ENCODE assay signal across 26 cellular contexts in the genomic region with DNA sequence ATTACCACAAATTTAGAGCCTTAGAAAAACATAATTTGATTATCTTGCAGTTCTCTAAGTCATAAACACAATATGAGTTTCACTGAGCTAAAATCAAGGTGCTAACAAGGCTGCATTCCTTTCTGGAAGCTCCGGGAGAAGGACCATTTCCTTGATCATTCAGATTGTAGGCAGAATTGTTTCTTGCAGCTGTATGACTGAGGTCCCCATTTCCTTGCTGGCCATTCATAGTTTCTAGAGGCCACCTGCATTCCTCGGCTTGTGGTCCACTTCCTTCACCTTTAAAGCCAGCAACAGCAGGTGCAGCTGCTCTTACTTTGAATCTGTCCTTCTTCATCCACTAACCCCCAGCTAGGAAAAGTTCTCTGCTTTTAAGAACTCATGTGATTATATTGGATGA.
"Had no signal": no experiment of that assay in that cellular context is flagged by ENCODE, and none has a peak within 500 bp of the region (broad histone marks: within the 10 kb centered on the region; RNA-seq: fewer than 3 reads in every experiment).

No MANE protein-coding gene starts in this region.

- ATAC-seq: left ventricle myocardium superior; lower lobe of right lung; mucosa of descending colon; sciatic nerve; stimulated activated naive CD8-positive, alpha-beta T cell treated with anti-CD3 and anti-CD28 coated beads, Interleukin-15, amount 100 ng/mL, for 72 hours had no signal

- H3K27ac ChIP-seq: dorsolateral prefrontal cortex, esophagus squamous epithelium, lower lobe of right lung, neural progenitor cell, parathyroid adenoma, right atrium auricular region, thyroid gland, vagina had no signal

- H3K4me3 ChIP-seq: dorsolateral prefrontal cortex, esophagus squamous epithelium, lower lobe of right lung, mucosa of descending colon, neural progenitor cell, right atrium auricular region, smooth muscle cell, thyroid gland, vagina had no signal

- DNase-seq: cortex of kidney; dorsolateral prefrontal cortex; effector CD8-positive, alpha-beta T cell; esophagus squamous epithelium; foreskin melanocyte; hypothalamus; left ventricle myocardium superior; lower lobe of right lung; mucosa of descending colon; naive B cell; stimulated activated CD4-positive, alpha-beta T cell treated with anti-CD3 and anti-CD28 coated beads, Interleukin-12 subunit alpha, Interleukin-12 subunit beta, amount 100 ng/mL, for 4 hours; stimulated activated CD4-positive, alpha-beta T cell treated with anti-CD3 and anti-CD28 coated beads, Interleukin-1b, Interleukin-23, amount 100 ng/mL, for 48 hours; stimulated activated CD4-positive, alpha-beta T cell treated with anti-CD3 and anti-CD28 coated beads, Interleukin-4, amount 100 ng/mL, for 1 hour; stimulated activated CD8-positive, alpha-beta memory T cell treated with anti-CD3 and anti-CD28 coated beads, Interleukin-4, amount 100 ng/mL, for 48 hours; stimulated activated naive CD4-positive, alpha-beta T cell; stimulated activated naive CD8-positive, alpha-beta T cell treated with anti-CD3 and anti-CD28 coated beads, Interleukin-15, amount 100 ng/mL, for 72 hours; thyroid gland; trophoblast cell had no signal

- H3K4me1 ChIP-seq: esophagus squamous epithelium, lower lobe of right lung, neural progenitor cell, parathyroid adenoma, right atrium auricular region, thyroid gland, vagina had no signal

- H2AFZ ChIP-seq: neural progenitor cell, parathyroid adenoma had no signal

- H3K4me2 ChIP-seq: neural progenitor cell, smooth muscle cell had no signal

- H3K9me3 ChIP-seq: lower lobe of right lung, thyroid gland, vagina had no signal

- H3K36me3 ChIP-seq: lower lobe of right lung, neural progenitor cell, right atrium auricular region, thyroid gland, vagina had no signal

- H3K79me2 ChIP-seq: parathyroid adenoma had no signal

- FAIRE-seq: endothelial cell of umbilical vein, keratinocyte had no signal

- H3K27me3 ChIP-seq: dorsolateral prefrontal cortex, esophagus squamous epithelium, neural progenitor cell, right atrium auricular region, thyroid gland, vagina had no signal

- H3K9ac ChIP-seq: neural progenitor cell, parathyroid adenoma had no signal
